Comparison of ENCODE assay signal across 2 cellular contexts in the genomic region with DNA sequence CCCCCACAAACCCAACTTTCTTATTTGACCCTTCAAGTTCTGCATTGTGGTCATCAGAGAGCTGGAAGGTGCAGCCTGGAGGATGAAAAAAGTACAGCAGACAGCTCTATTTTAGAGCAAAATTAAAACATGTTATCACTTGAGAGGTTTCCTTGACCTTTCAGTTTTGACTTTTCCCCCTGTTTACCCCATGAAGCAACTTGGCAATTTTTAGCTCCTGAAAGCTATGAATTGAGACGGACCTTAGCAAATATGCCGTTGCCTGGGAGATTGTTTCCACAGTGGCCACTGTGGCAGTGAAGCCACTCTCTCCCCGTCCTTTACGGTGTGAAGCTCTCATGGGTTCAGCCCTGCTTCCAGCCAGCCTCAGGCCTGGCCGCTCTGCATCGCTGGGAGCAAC.
TF ChIP-seq lines count a peak whose summit lies in the region.

No MANE protein-coding gene starts in this region.

TF ChIP-seq in GM12891, 5 proteins besides CTCF, POLR2A, EP300 and RAD21 (continued from another document):
- TF ChIP-seq POU2F2 (IDR thresholded peaks at IDR 0.05; ENCODE audit: low read depth, low read length) = no peak
- TF ChIP-seq PAX5 (IDR thresholded peaks at IDR 0.05; ENCODE audit: insufficient read depth, low read length, severe bottlenecking) = no peak

TF ChIP-seq in GM12878, 131 proteins besides CTCF, POLR2A, EP300 and RAD21 (continues in another document):
- TF ChIP-seq RELB (IDR thresholded peaks at IDR 0.05; ENCODE audit: low read depth) = no peak
- TF ChIP-seq LARP7 (IDR thresholded peaks at IDR 0.05) = no peak
- TF ChIP-seq, protein P1, sequence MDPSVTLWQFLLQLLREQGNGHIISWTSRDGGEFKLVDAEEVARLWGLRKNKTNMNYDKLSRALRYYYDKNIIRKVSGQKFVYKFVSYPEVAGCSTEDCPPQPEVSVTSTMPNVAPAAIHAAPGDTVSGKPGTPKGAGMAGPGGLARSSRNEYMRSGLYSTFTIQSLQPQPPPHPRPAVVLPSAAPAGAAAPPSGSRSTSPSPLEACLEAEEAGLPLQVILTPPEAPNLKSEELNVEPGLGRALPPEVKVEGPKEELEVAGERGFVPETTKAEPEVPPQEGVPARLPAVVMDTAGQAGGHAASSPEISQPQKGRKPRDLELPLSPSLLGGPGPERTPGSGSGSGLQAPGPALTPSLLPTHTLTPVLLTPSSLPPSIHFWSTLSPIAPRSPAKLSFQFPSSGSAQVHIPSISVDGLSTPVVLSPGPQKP (IDR thresholded peaks at IDR 0.05; ENCODE audit: low read depth, low read length) = no peak
- TF ChIP-seq MYB (IDR thresholded peaks at IDR 0.05; ENCODE audit: borderline replicate concordance, low read depth, low read length) = no peak
- peak; percentile 71 for TF ChIP-seq RUNX3 (IDR thresholded peaks at IDR 0.05; ENCODE audit: low read length)
- TF ChIP-seq TCF12 (IDR thresholded peaks at IDR 0.05; ENCODE audit: low read depth, low read length) = no peak
- no peak for TF ChIP-seq E4F1 (IDR thresholded peaks at IDR 0.05; ENCODE audit: borderline replicate concordance, partially characterized antibody)
- TF ChIP-seq SREBF2 (IDR thresholded peaks at IDR 0.05; ENCODE audit: low read length) = no peak
- TF ChIP-seq NR2F1 (conservative IDR thresholded peaks at IDR 0.05) = peak; percentile 48
- TF ChIP-seq CREB1 (IDR thresholded peaks at IDR 0.05; ENCODE audit: low read depth) = no peak
- no peak for TF ChIP-seq TAF1 (IDR thresholded peaks at IDR 0.05; ENCODE audit: borderline replicate concordance, low read depth, low read length)
- TF ChIP-seq CBFB (IDR thresholded peaks at IDR 0.05; ENCODE audit: low read depth) = no peak
- no peak for TF ChIP-seq TARDBP (IDR thresholded peaks at IDR 0.05; ENCODE audit: borderline replicate concordance)
- TF ChIP-seq RAD51 (IDR thresholded peaks at IDR 0.05) = no peak
- TF ChIP-seq SUZ12 (IDR thresholded peaks at IDR 0.05; ENCODE audit: unreplicated experiment) = no peak
- peak; percentile 74; the same call in 1 of the 2 replicates for TF ChIP-seq MEF2A (IDR thresholded peaks at IDR 0.05; ENCODE audit: insufficient read depth, low read depth, low read length)
- TF ChIP-seq TBL1XR1 (IDR thresholded peaks at IDR 0.05; ENCODE audit: low read depth, low read length) = no peak
- no peak for TF ChIP-seq MTA3 (IDR thresholded peaks at IDR 0.05; ENCODE audit: borderline replicate concordance, low read length)
- no peak for TF ChIP-seq FOS (IDR thresholded peaks at IDR 0.05; ENCODE audit: borderline replicate concordance, extremely low read depth, insufficient read length)
- TF ChIP-seq ZNF24 (IDR thresholded peaks at IDR 0.05) = no peak
- TF ChIP-seq NFXL1 (IDR thresholded peaks at IDR 0.05; ENCODE audit: borderline replicate concordance) = no peak
- peak; percentile 72; the same call in 1 of the 2 replicates for TF ChIP-seq NFIC (IDR thresholded peaks at IDR 0.05; ENCODE audit: low read depth, low read length)
- TF ChIP-seq SUPT20H (IDR thresholded peaks at IDR 0.05; ENCODE audit: borderline replicate concordance, control insufficient read depth, low read depth, low read length) = no peak
- TF ChIP-seq JUNB (IDR thresholded peaks at IDR 0.05) = peak; percentile 57
- no peak for TF ChIP-seq STAT3 (IDR thresholded peaks at IDR 0.05; ENCODE audit: low read depth, low read length)
- TF ChIP-seq FOXK2 (IDR thresholded peaks at IDR 0.05) = no peak
- TF ChIP-seq HSF1 (IDR thresholded peaks at IDR 0.05; ENCODE audit: low read depth, low read length) = no peak
- TF ChIP-seq ESRRA (IDR thresholded peaks at IDR 0.05; ENCODE audit: low read length) = no peak
- TF ChIP-seq BMI1 (IDR thresholded peaks at IDR 0.05; ENCODE audit: borderline replicate concordance) = no peak
- TF ChIP-seq, protein P2, sequence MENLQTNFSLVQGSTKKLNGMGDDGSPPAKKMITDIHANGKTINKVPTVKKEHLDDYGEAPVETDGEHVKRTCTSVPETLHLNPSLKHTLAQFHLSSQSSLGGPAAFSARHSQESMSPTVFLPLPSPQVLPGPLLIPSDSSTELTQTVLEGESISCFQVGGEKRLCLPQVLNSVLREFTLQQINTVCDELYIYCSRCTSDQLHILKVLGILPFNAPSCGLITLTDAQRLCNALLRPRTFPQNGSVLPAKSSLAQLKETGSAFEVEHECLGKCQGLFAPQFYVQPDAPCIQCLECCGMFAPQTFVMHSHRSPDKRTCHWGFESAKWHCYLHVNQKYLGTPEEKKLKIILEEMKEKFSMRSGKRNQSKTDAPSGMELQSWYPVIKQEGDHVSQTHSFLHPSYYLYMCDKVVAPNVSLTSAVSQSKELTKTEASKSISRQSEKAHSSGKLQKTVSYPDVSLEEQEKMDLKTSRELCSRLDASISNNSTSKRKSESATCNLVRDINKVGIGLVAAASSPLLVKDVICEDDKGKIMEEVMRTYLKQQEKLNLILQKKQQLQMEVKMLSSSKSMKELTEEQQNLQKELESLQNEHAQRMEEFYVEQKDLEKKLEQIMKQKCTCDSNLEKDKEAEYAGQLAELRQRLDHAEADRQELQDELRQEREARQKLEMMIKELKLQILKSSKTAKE (IDR thresholded peaks at IDR 0.05; ENCODE audit: low read depth, poor library complexity, severe bottlenecking) = no peak
- TF ChIP-seq FOXM1 (IDR thresholded peaks at IDR 0.05; ENCODE audit: low read depth, low read length) = peak; percentile 49; the same call in 1 of the 2 replicates
- TF ChIP-seq MEF2B (IDR thresholded peaks at IDR 0.05; ENCODE audit: partially characterized antibody, poor library complexity, severe bottlenecking) = no peak
- no peak for TF ChIP-seq MXI1 (IDR thresholded peaks at IDR 0.05; ENCODE audit: low read depth, low read length)
- TF ChIP-seq NRF1 (conservative IDR thresholded peaks at IDR 0.05; ENCODE audit: low read depth, low read length) = no peak
- no peak for TF ChIP-seq HDAC6 (IDR thresholded peaks at IDR 0.05; ENCODE audit: unreplicated experiment)
- TF ChIP-seq, protein P3, sequence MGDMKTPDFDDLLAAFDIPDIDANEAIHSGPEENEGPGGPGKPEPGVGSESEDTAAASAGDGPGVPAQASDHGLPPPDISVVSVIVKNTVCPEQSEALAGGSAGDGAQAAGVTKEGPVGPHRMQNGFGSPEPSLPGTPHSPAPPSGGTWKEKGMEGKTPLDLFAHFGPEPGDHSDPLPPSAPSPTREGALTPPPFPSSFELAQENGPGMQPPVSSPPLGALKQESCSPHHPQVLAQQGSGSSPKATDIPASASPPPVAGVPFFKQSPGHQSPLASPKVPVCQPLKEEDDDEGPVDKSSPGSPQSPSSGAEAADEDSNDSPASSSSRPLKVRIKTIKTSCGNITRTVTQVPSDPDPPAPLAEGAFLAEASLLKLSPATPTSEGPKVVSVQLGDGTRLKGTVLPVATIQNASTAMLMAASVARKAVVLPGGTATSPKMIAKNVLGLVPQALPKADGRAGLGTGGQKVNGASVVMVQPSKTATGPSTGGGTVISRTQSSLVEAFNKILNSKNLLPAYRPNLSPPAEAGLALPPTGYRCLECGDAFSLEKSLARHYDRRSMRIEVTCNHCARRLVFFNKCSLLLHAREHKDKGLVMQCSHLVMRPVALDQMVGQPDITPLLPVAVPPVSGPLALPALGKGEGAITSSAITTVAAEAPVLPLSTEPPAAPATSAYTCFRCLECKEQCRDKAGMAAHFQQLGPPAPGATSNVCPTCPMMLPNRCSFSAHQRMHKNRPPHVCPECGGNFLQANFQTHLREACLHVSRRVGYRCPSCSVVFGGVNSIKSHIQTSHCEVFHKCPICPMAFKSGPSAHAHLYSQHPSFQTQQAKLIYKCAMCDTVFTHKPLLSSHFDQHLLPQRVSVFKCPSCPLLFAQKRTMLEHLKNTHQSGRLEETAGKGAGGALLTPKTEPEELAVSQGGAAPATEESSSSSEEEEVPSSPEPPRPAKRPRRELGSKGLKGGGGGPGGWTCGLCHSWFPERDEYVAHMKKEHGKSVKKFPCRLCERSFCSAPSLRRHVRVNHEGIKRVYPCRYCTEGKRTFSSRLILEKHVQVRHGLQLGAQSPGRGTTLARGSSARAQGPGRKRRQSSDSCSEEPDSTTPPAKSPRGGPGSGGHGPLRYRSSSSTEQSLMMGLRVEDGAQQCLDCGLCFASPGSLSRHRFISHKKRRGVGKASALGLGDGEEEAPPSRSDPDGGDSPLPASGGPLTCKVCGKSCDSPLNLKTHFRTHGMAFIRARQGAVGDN (IDR thresholded peaks at IDR 0.05) = 0 out of 2 replicates have a peak, but pooled peaks have one; percentile 24
- no peak for TF ChIP-seq NFYA (IDR thresholded peaks at IDR 0.05; ENCODE audit: borderline replicate concordance, low read depth, low read length)
- TF ChIP-seq POLR2AphosphoS2 (IDR thresholded peaks at IDR 0.05; ENCODE audit: low read depth, low read length) = no peak
- TF ChIP-seq KAT2A (conservative IDR thresholded peaks at IDR 0.05; ENCODE audit: control insufficient read depth, low read depth, low read length) = no peak
- TF ChIP-seq ZNF622 (IDR thresholded peaks at IDR 0.05) = no peak
- TF ChIP-seq, protein P4, sequence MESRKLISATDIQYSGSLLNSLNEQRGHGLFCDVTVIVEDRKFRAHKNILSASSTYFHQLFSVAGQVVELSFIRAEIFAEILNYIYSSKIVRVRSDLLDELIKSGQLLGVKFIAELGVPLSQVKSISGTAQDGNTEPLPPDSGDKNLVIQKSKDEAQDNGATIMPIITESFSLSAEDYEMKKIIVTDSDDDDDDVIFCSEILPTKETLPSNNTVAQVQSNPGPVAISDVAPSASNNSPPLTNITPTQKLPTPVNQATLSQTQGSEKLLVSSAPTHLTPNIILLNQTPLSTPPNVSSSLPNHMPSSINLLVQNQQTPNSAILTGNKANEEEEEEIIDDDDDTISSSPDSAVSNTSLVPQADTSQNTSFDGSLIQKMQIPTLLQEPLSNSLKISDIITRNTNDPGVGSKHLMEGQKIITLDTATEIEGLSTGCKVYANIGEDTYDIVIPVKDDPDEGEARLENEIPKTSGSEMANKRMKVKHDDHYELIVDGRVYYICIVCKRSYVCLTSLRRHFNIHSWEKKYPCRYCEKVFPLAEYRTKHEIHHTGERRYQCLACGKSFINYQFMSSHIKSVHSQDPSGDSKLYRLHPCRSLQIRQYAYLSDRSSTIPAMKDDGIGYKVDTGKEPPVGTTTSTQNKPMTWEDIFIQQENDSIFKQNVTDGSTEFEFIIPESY (IDR thresholded peaks at IDR 0.05) = no peak
- no peak for TF ChIP-seq ZNF274 (IDR thresholded peaks at IDR 0.05; ENCODE audit: insufficient read depth, insufficient read length)
- TF ChIP-seq, protein P5, sequence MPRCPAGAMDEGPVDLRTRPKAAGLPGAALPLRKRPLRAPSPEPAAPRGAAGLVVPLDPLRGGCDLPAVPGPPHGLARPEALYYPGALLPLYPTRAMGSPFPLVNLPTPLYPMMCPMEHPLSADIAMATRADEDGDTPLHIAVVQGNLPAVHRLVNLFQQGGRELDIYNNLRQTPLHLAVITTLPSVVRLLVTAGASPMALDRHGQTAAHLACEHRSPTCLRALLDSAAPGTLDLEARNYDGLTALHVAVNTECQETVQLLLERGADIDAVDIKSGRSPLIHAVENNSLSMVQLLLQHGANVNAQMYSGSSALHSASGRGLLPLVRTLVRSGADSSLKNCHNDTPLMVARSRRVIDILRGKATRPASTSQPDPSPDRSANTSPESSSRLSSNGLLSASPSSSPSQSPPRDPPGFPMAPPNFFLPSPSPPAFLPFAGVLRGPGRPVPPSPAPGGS (IDR thresholded peaks at IDR 0.05; ENCODE audit: borderline replicate concordance, insufficient read depth, low read depth, low read length, poor library complexity, severe bottlenecking) = peak; percentile 33
- no peak for TF ChIP-seq SRF (IDR thresholded peaks at IDR 0.05; ENCODE audit: low read depth in 2 of 2, low read length in 2 of 2)
- no peak for TF ChIP-seq MYC (IDR thresholded peaks at IDR 0.05; ENCODE audit: insufficient read depth, insufficient read length, insufficient replicate concordance, low read length, severe bottlenecking)
- no peak for TF ChIP-seq ZBED1 (IDR thresholded peaks at IDR 0.05; ENCODE audit: borderline replicate concordance)
- peak; percentile 46; the same call in 1 of the 2 replicates for TF ChIP-seq IRF4 (IDR thresholded peaks at IDR 0.05; ENCODE audit: low read depth, low read length)
- peak; percentile 39 for TF ChIP-seq SP1 (IDR thresholded peaks at IDR 0.05; ENCODE audit: low read depth, low read length)
- no peak for TF ChIP-seq KDM1A (IDR thresholded peaks at IDR 0.05; ENCODE audit: borderline replicate concordance)
- 0 out of 2 replicates have a peak, but pooled peaks have one; percentile 25 for TF ChIP-seq POLR2AphosphoS5 (IDR thresholded peaks at IDR 0.05; ENCODE audit: low read length)
- TF ChIP-seq HCFC1 (IDR thresholded peaks at IDR 0.05; ENCODE audit: low read length) = no peak
